Comparison of ENCODE assay signal across 9 cellular contexts in the genomic region with DNA sequence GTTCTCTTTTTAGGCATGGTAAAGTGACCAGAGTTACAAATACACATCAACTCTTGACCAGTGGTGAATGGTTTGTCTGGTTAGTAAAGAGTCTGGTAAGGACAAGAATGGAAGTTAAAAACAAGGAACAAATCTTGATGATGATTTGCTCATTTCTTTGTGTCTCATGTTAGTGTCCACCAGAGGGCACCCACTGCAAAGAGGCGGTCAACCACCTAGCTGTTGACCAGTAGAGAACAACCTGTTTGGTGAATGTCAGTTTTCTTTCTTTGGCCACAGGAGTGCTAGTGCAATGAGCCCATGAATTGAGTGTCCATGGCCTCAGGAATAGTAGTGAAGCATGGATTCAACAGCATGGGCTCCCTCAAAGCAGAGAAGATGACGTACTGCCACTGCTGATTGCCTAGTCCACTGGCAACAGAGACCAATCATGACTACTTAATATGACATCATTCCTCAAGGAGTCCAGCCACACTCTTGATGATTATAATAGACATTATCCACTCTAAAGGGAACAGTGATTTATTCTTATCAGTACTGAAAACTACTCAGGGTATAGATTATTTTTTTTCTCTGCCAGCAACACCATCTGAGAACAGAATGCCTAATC.
DNase-seq lines count a peak whose midpoint lies in the region; ATAC-seq and TF ChIP-seq lines count a peak whose summit lies in the region.
"Had no signal": no experiment of that assay in that cellular context is flagged by ENCODE, and none has a peak within 500 bp of the region (broad histone marks: within the 10 kb centered on the region; RNA-seq: fewer than 3 reads in every experiment).

No MANE protein-coding gene starts in this region.

- DNase-seq in DMS53 treated with DMSO at 0.1 percent for 48 hours (lab: John Stamatoyannopoulos, UW; ENCODE audit: unreplicated experiment): peak; percentile 15
- DNase-seq in NCI-H1092 (lab: John Stamatoyannopoulos, UW): peak; percentile 7
- DNase-seq in choroid plexus epithelial cell (ENCODE audit: low read depth): peak; percentile 71
- DNase-seq in iPS-NIHi11 (ENCODE audit: low spot score): no peak
- DNase-seq in activated naive CD4-positive, alpha-beta T cell treated with anti-CD3 and anti-CD28 coated beads, Interleukin-2, amount 10 ng/mL, durations not matched to agents 7 days and 5 days: no peak
- no peak for DNase-seq in amniotic stem cell (lab: John Stamatoyannopoulos, UW)

- peak overlapping the region in 1 of 3 experiments; percentile 6 for H3K27ac Mint-ChIP-seq in nephron
- H3K27ac Mint-ChIP-seq in activated naive CD4-positive, alpha-beta T cell treated with anti-CD3 and anti-CD28 coated beads, Interleukin-2, amount 10 ng/mL, durations not matched to agents 7 days and 5 days: no peak overlapping the region

- no peaks in the 10 kb centered on the region for H3K36me3 Mint-ChIP-seq in nephron (ENCODE audit: low read depth)
- H3K36me3 Mint-ChIP-seq in activated naive CD4-positive, alpha-beta T cell treated with anti-CD3 and anti-CD28 coated beads, Interleukin-2, amount 10 ng/mL, durations not matched to agents 7 days and 5 days: no peaks in the 10 kb centered on the region

- TF ChIP-seq CTCF in choroid plexus epithelial cell (conservative IDR thresholded peaks at IDR 0.05; ENCODE audit: low read depth, low read length): peak; percentile 77
- TF ChIP-seq CTCF in nephron (IDR thresholded peaks at IDR 0.05; ENCODE audit: unreplicated experiment in 3 of 3): peak; percentile 71 to 86 (median 72)

- CTCF ChIA-PET in activated naive CD4-positive, alpha-beta T cell treated with anti-CD3 and anti-CD28 coated beads, Interleukin-2, amount 10 ng/mL, durations not matched to agents 7 days and 5 days (lab: Charles Lee): no interaction called here

- no peaks in the 10 kb centered on the region for H3K27me3 Mint-ChIP-seq in nephron (ENCODE audit: low read depth)
- H3K27me3 Mint-ChIP-seq in activated naive CD4-positive, alpha-beta T cell treated with anti-CD3 and anti-CD28 coated beads, Interleukin-2, amount 10 ng/mL, durations not matched to agents 7 days and 5 days: no peaks in the 10 kb centered on the region

- H3K4me3 Mint-ChIP-seq in nephron: no peak overlapping the region
- no peak overlapping the region for H3K4me3 Mint-ChIP-seq in activated naive CD4-positive, alpha-beta T cell treated with anti-CD3 and anti-CD28 coated beads, Interleukin-2, amount 10 ng/mL, durations not matched to agents 7 days and 5 days

- H3K4me1 Mint-ChIP-seq in nephron: peaks cover 4% of the 10 kb centered on the region
- no peaks in the 10 kb centered on the region for H3K4me1 Mint-ChIP-seq in activated naive CD4-positive, alpha-beta T cell treated with anti-CD3 and anti-CD28 coated beads, Interleukin-2, amount 10 ng/mL, durations not matched to agents 7 days and 5 days

- H3K4me3 ChIP-seq in choroid plexus epithelial cell (ENCODE audit: low read depth, low read length): no peak overlapping the region
- H3K4me3 ChIP-seq: SK-N-MC had no signal

- H3K9me3 Mint-ChIP-seq in nephron: no peaks in the 10 kb centered on the region
- peaks cover 7% of the 10 kb centered on the region for H3K9me3 Mint-ChIP-seq in activated naive CD4-positive, alpha-beta T cell treated with anti-CD3 and anti-CD28 coated beads, Interleukin-2, amount 10 ng/mL, durations not matched to agents 7 days and 5 days

- peak; percentile 62 for ATAC-seq in GM19463 (IDR thresholded peaks at IDR 0.05; ENCODE audit: unreplicated experiment)

Comparison
In these comparisons a context has a peak if more than half of its experiments do, and no peak if none do; other contexts are left out.
1. DNase-seq: peak in DMS53 treated with DMSO at 0.1 percent for 48 hours (single experiment), NCI-H1092 (single experiment) and choroid plexus epithelial cell (single experiment); none in iPS-NIHi11 (single experiment), activated naive CD4-positive, alpha-beta T cell treated with anti-CD3 and anti-CD28 coated beads, Interleukin-2, amount 10 ng/mL, durations not matched to agents 7 days and 5 days (single experiment) and amniotic stem cell (single experiment).